1 cellular context compared by ENCODE assay signal in genomic region chr2:73359915-73360697, GRCh38.
TF ChIP-seq lines count a peak whose summit lies in the region.

No MANE protein-coding gene starts in this region.

TF ChIP-seq in GM23338, 12 proteins besides CTCF, POLR2A, EP300 and RAD21 (continued from another document):
- no peak for TF ChIP-seq ZNF462 (CRISPR knock-in tag; IDR thresholded peaks at IDR 0.05)
- TF ChIP-seq, protein P1, sequence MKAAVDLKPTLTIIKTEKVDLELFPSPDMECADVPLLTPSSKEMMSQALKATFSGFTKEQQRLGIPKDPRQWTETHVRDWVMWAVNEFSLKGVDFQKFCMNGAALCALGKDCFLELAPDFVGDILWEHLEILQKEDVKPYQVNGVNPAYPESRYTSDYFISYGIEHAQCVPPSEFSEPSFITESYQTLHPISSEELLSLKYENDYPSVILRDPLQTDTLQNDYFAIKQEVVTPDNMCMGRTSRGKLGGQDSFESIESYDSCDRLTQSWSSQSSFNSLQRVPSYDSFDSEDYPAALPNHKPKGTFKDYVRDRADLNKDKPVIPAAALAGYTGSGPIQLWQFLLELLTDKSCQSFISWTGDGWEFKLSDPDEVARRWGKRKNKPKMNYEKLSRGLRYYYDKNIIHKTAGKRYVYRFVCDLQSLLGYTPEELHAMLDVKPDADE (IDR thresholded peaks at IDR 0.05), result no peak
